8 cellular contexts compared by ENCODE assay signal in the genomic region with DNA sequence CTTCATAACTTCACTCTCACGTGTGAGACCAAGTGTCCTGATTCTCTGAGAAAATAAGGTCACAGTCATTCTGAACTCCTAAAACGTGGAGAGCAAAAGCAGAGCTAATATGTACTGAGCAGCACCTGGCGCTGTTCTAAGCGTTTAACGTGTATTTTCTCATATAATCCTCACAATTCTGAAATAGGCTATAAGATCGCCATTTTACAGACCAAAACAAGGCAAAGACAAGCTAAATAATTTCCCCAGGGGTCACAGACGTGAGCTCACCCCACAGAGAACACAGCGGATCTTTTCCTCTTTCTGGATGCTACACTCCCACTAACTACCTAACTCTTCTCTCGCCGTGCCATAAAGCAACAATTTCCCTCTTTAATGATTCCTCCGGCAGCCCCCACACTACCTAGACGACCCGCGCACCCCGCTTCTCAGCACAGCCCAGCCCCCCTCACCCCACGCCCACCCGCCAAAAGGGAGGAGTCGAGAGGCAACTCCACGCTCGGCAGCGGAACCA. TPM values are rescaled to one million over a fixed set of nuclear protein-coding genes. Genes with fewer than 3 reads are reported as not detected.
DNase-seq lines count a peak whose midpoint lies in the region; ATAC-seq and TF ChIP-seq lines count a peak whose summit lies in the region.

No MANE protein-coding gene starts in this region.

- H3K4me3 Mint-ChIP-seq in IgD-negative memory B cell, result peak overlapping the region; percentile 97 to 100 (median 99)

- peak overlapping the region; percentile 73 for H2AFZ ChIP-seq in ACC112 (ENCODE audit: low read length, unreplicated experiment)

- peak overlapping the region; percentile 98 to 99 (median 99) for H3K27ac Mint-ChIP-seq in IgD-negative memory B cell
- H3K27ac Mint-ChIP-seq in activated naive CD4-positive, alpha-beta T cell treated with anti-CD3 and anti-CD28 coated beads, Interleukin-2, amount 50 U/mL, for 72 hours, result peak overlapping the region; percentile 98 to 100

- no peak for TF ChIP-seq CTCF in sigmoid colon (IDR thresholded peaks at IDR 0.05)

- no peaks in the 10 kb centered on the region for H3K27me3 Mint-ChIP-seq in IgD-negative memory B cell

- intact Hi-C loops in right cardiac atrium (cut with DNase I), result no loop called here
- intact Hi-C loops in sigmoid colon (cut with DNase I), result loop anchor here (1.0 to 10.0 kb wide), 3 partner anchors 44 to 722 kb away; no protein-coding TSS in a partner anchor

- no peak for TF ChIP-seq POLR2A in sigmoid colon (IDR thresholded peaks at IDR 0.05)

- H3K4me1 Mint-ChIP-seq in IgD-negative memory B cell, result peaks cover 8 to 23% (median 10%) of the 10 kb centered on the region in 3 donors

- H3K36me3 ChIP-seq in ACC112 (ENCODE audit: insufficient read depth, low read length) (no peaks in the 10 kb centered on the region), sigmoid colon (no peaks in the 10 kb centered on the region)

- no peak for TF ChIP-seq EP300 in sigmoid colon (IDR thresholded peaks at IDR 0.05)

- H3K27me3 ChIP-seq in ACC112 (ENCODE audit: insufficient read depth, low read length) (no peaks in the 10 kb centered on the region), right cardiac atrium (ENCODE audit: control insufficient read depth, insufficient read depth) (no peaks in the 10 kb centered on the region), sigmoid colon (no peaks in the 10 kb centered on the region)

- no peaks in the 10 kb centered on the region for H3K9me3 Mint-ChIP-seq in IgD-negative memory B cell
- no peaks in the 10 kb centered on the region for H3K9me3 Mint-ChIP-seq in activated naive CD4-positive, alpha-beta T cell treated with anti-CD3 and anti-CD28 coated beads, Interleukin-2, amount 50 U/mL, for 72 hours

- 1% methylated on average over 21 of the region's 21 CpGs for WGBS in right cardiac atrium
- WGBS in sigmoid colon, 2 donors, result 1% methylated on average over 21 of the region's 21 CpGs

- H3K36me3 Mint-ChIP-seq in IgD-negative memory B cell, result no peaks in the 10 kb centered on the region
- H3K36me3 Mint-ChIP-seq in activated naive CD4-positive, alpha-beta T cell treated with anti-CD3 and anti-CD28 coated beads, Interleukin-2, amount 50 U/mL, for 72 hours, result peaks cover 15 to 22% of the 10 kb centered on the region in 2 donors

- DNase-seq in activated naive CD4-positive, alpha-beta T cell treated with anti-CD3 and anti-CD28 coated beads, Interleukin-2, amount 50 U/mL, for 72 hours (ENCODE audit: low spot score in 2 of 2), result no peak
- DNase-seq in right cardiac atrium (no peak), sigmoid colon (no peak), GOT3 (lab: John Stamatoyannopoulos, UW) (no peak), NCI-H510A treated with DMSO at 0.1 percent for 48 hours (lab: John Stamatoyannopoulos, UW) (no peak)

- no peaks in the 10 kb centered on the region for H3K9me3 ChIP-seq in right cardiac atrium (ENCODE audit: control insufficient read depth, low read length)
- no peaks in the 10 kb centered on the region for H3K9me3 ChIP-seq in sigmoid colon

- ATAC-seq in GM18861 (IDR thresholded peaks at IDR 0.05; ENCODE audit: unreplicated experiment), result peak; percentile 8
- ATAC-seq in activated naive CD4-positive, alpha-beta T cell treated with anti-CD3 and anti-CD28 coated beads, Interleukin-2, amount 50 U/mL, for 72 hours, result no peak
- no peak for ATAC-seq in right cardiac atrium

- H3K27ac ChIP-seq in ACC112 (ENCODE audit: low read depth, low read length), result peak overlapping the region; percentile 84
- H3K27ac ChIP-seq in right cardiac atrium (ENCODE audit: low read length), result peak overlapping the region; percentile 90
- H3K27ac ChIP-seq in sigmoid colon, result peak overlapping the region; percentile 97

- H3K4me3 ChIP-seq in ACC112 (ENCODE audit: low read depth, low read length) (peak overlapping the region; percentile 80), right cardiac atrium (ENCODE audit: low read length) (peak overlapping the region; percentile 67), sigmoid colon (peak overlapping the region; percentile 79 to 90 (median 86))

- H3K4me1 ChIP-seq in ACC112 (ENCODE audit: control insufficient read depth, insufficient read depth, low read length, unreplicated experiment), result peaks cover 11% of the 10 kb centered on the region
- H3K4me1 ChIP-seq in right cardiac atrium (ENCODE audit: control insufficient read depth, insufficient read depth, low read length), result no peaks in the 10 kb centered on the region
- H3K4me1 ChIP-seq in sigmoid colon, result peaks cover 0 to 17% (median 8%) of the 10 kb centered on the region in 4 donors

- peaks cover 12% of the 10 kb centered on the region for H3K79me2 ChIP-seq in ACC112 (ENCODE audit: control insufficient read depth, insufficient read depth, low read length, unreplicated experiment)

RNA-seq across cellular contexts. Expression of a gene that starts 0.6 kb away (rescaled TPM):
- polyA plus RNA-seq in IgD-negative memory B cell, result 8.5 TPM
- total RNA-seq in activated naive CD4-positive, alpha-beta T cell treated with anti-CD3 and anti-CD28 coated beads, Interleukin-2, amount 50 U/mL, for 72 hours, result 10 to 100 TPM; 14.3 to 20.1 TPM
- 1 to 10 TPM; 3.8 to 4.5 (median 4.1) TPM for total RNA-seq in right cardiac atrium
- polyA plus RNA-seq in right cardiac atrium, result 3.1 TPM
- 10 to 100 TPM; 10.6 to 18.2 (median 13.0) TPM for total RNA-seq in sigmoid colon
- 1 to 10 TPM; 1.6 to 7.8 (median 3.5) TPM for polyA plus RNA-seq in sigmoid colon

RNA-seq across cellular contexts. Expression of a gene that starts 49.0 kb away (rescaled TPM):
- polyA plus RNA-seq in IgD-negative memory B cell (2.9 TPM), right cardiac atrium (0.34 TPM), sigmoid colon (1 to 10 TPM in 2 of 3 donors, under 1 TPM in 1; 0.92 to 2.5 (median 1.2) TPM)
- 10 to 100 TPM in 1 of 2 donors, 1 to 10 TPM in 1; 9.5 to 20.8 TPM for total RNA-seq in activated naive CD4-positive, alpha-beta T cell treated with anti-CD3 and anti-CD28 coated beads, Interleukin-2, amount 50 U/mL, for 72 hours
- total RNA-seq in right cardiac atrium (under 1 TPM; 0.26 to 0.93 (median 0.56) TPM), sigmoid colon (1 to 10 TPM; 2.9 to 4.7 (median 4.4) TPM)
